In genomic region chr17:33284022-33284421, GRCh38 we compare ENCODE assay signal across 9 cellular contexts. TPM values are rescaled to one million over a fixed set of nuclear protein-coding genes. Genes with fewer than 3 reads are reported as not detected.
DNase-seq lines count a peak whose midpoint lies in the region; TF ChIP-seq lines count a peak whose summit lies in the region.
"Had no signal": no experiment of that assay in that cellular context is flagged by ENCODE, and none has a peak within 500 bp of the region (broad histone marks: within the 10 kb centered on the region; RNA-seq: fewer than 3 reads in every experiment).

No MANE protein-coding gene starts in this region.

- DNase-seq in ELR (ENCODE audit: low read depth) (peak; percentile 18), NOMO-1 treated with dmso at 0.1 percent for 144 hours (lab: John Stamatoyannopoulos, UW; ENCODE audit: unreplicated experiment) (peak; percentile 35), fibroblast of mammary gland (ENCODE audit: low read depth) (peak; percentile 90), renal cortical epithelial cell (ENCODE audit: low read depth) (peak; percentile 92), medulla oblongata (ENCODE audit: extremely low spot score) (no peak), ACHN (no peak), Karpas-422 (no peak), osteoblast (ENCODE audit: insufficient read length, low spot score, missing footprints) (no peak)
- DNase-seq: retina had no signal

- in situ Hi-C loops in ACHN (cut with HindIII; ENCODE audit: low pct_ligation_motif_present, low pct_unique_long_range_greater_than_20kb, low sequenced_read_pairs), result no loop called here

- no peaks in the 10 kb centered on the region for H3K9me3 ChIP-seq in Karpas-422 (ENCODE audit: low read length)
- no peaks in the 10 kb centered on the region for H3K9me3 ChIP-seq in osteoblast (ENCODE audit: low read depth, low read length)

- H3K36me3 ChIP-seq in Karpas-422 (ENCODE audit: insufficient read depth, low read length) (no peaks in the 10 kb centered on the region), osteoblast (ENCODE audit: insufficient read depth, low read length) (no peaks in the 10 kb centered on the region)

- H4K20me1 ChIP-seq in Karpas-422 (ENCODE audit: insufficient read depth, low read depth, low read length) (no peaks in the 10 kb centered on the region), osteoblast (ENCODE audit: insufficient read depth, low read length) (no peaks in the 10 kb centered on the region)

- H3K27me3 ChIP-seq in Karpas-422 (ENCODE audit: low read length), result no peaks in the 10 kb centered on the region
- H3K27me3 ChIP-seq in osteoblast (ENCODE audit: insufficient read depth, low read length), result no peaks in the 10 kb centered on the region

- H3K4me2 ChIP-seq in Karpas-422 (ENCODE audit: low read depth, low read length, poor library complexity, severe bottlenecking) (no peak overlapping the region), osteoblast (ENCODE audit: insufficient read depth, low read length) (no peak overlapping the region)

- no peaks in the 10 kb centered on the region for H3K4me1 ChIP-seq in Karpas-422 (ENCODE audit: low read length)
- H3K4me1 ChIP-seq in osteoblast (ENCODE audit: insufficient read depth, low read length), result no peaks in the 10 kb centered on the region

- H3K9ac ChIP-seq in Karpas-422 (ENCODE audit: low read length), result no peak overlapping the region

- H3K79me2 ChIP-seq in Karpas-422 (ENCODE audit: low read length) (no peaks in the 10 kb centered on the region), osteoblast (ENCODE audit: insufficient read depth, low read length) (no peaks in the 10 kb centered on the region)

- no peaks in the 10 kb centered on the region for H3K9me2 ChIP-seq in Karpas-422 (replicated peaks; ENCODE audit: insufficient read depth, low read length)

- TF ChIP-seq CTCF in fibroblast of mammary gland (conservative IDR thresholded peaks at IDR 0.05; ENCODE audit: control insufficient read depth, insufficient read depth, low read depth, low read length), result no peak
- TF ChIP-seq CTCF in osteoblast (IDR thresholded peaks at IDR 0.05; ENCODE audit: extremely low read depth, low read depth, low read length), result no peak

- H2AFZ ChIP-seq in Karpas-422 (ENCODE audit: low read length), result no peak overlapping the region
- H2AFZ ChIP-seq in osteoblast (ENCODE audit: low read length), result no peak overlapping the region

- H3K27ac ChIP-seq in Karpas-422 (ENCODE audit: low read length), result no peak overlapping the region
- no peak overlapping the region for H3K27ac ChIP-seq in osteoblast (ENCODE audit: low read depth, low read length)

- H3K4me3 ChIP-seq in fibroblast of mammary gland (ENCODE audit: control insufficient read depth, low read depth, low read length) (no peak overlapping the region), Karpas-422 (ENCODE audit: low read length) (no peak overlapping the region), osteoblast (ENCODE audit: insufficient read depth, low read length) (no peak overlapping the region)

RNA-seq across cellular contexts. Expression of gene ASIC2, which starts 9.1 kb away (rescaled TPM):
- total RNA-seq in renal cortical epithelial cell (2.1 and 13.6 TPM in 2 replicates), osteoblast (not detected in 2 replicates)
- total RNA-seq in Karpas-422 (2014; rRNA removed; shearing (Covaris generic); ENCODE audit: low replicate concordance), result not detected in 2 replicates

Comparison
In these comparisons a context has a peak if more than half of its experiments do, and no peak if none do; other contexts are left out.
1. DNase-seq: peak in ELR (single experiment), NOMO-1 treated with dmso at 0.1 percent for 144 hours (single experiment), fibroblast of mammary gland (single experiment) and renal cortical epithelial cell (single experiment); none in medulla oblongata (single experiment), ACHN (single experiment), Karpas-422 (single experiment) and osteoblast (single experiment).